32 cellular contexts compared by ENCODE assay signal in genomic region chr12:53564941-53565340, GRCh38. TPM values are rescaled to one million over a fixed set of nuclear protein-coding genes. Genes with fewer than 3 reads are reported as not detected.
DNase-seq lines count a peak whose midpoint lies in the region; ATAC-seq and TF ChIP-seq lines count a peak whose summit lies in the region.
"Had no signal": no experiment of that assay in that cellular context is flagged by ENCODE, and none has a peak within 500 bp of the region (broad histone marks: within the 10 kb centered on the region; RNA-seq: fewer than 3 reads in every experiment).

No MANE protein-coding gene starts in this region.

- TF ChIP-seq CTCF in CD4-positive, alpha-beta T cell (IDR thresholded peaks at IDR 0.05) = no peak
- TF ChIP-seq CTCF in natural killer cell (IDR thresholded peaks at IDR 0.05) = no peak

- no peak for ATAC-seq in CD4-positive, alpha-beta T cell (ENCODE audit: poor library complexity)
- ATAC-seq in left colon (peak; percentile 25), natural killer cell (no peak), HG03097 (IDR thresholded peaks at IDR 0.05; ENCODE audit: low FRiP score, unreplicated experiment) (no peak)
- ATAC-seq: left lung had no signal

- peaks cover 77% of the 10 kb centered on the region for H3K4me1 Mint-ChIP-seq in CD4-positive, alpha-beta T cell (ENCODE audit: low read depth)
- peaks cover 37 to 44% of the 10 kb centered on the region in 2 donors for H3K4me1 Mint-ChIP-seq in natural killer cell

- intact Hi-C loops in CD4-positive, alpha-beta T cell (cut with DNase I, micrococcal nuclease) = loop anchor here in 1 of 2 experiments (2.0 kb wide), 1 partner anchor 62 kb away; the partner anchor contains the start of gene ATF7
- intact Hi-C loops in left colon (cut with DNase I, micrococcal nuclease) (no loop called here), natural killer cell (cut with micrococcal nuclease) (no loop called here)

- H3K27me3 ChIP-seq in CD4-positive, alpha-beta T cell (ENCODE audit: control insufficient read depth, insufficient read depth, low read length) = no peaks in the 10 kb centered on the region
- H3K27me3 ChIP-seq: breast epithelium, left lung, sigmoid colon had no signal

- H3K27ac ChIP-seq in CD4-positive, alpha-beta T cell (ENCODE audit: low read depth, low read length) = no peak overlapping the region
- H3K27ac ChIP-seq: breast epithelium, left lung, sigmoid colon had no signal

- no peaks in the 10 kb centered on the region for H3K9me3 Mint-ChIP-seq in CD4-positive, alpha-beta T cell
- no peaks in the 10 kb centered on the region for H3K9me3 Mint-ChIP-seq in natural killer cell
- H3K9me3 Mint-ChIP-seq: activated naive CD4-positive, alpha-beta T cell treated with anti-CD3 and anti-CD28 coated beads, Interleukin-2, amount 50 U/mL, for 24 hours; type B pancreatic cell had no signal

- no peak for DNase-seq in CD4-positive, alpha-beta T cell
- DNase-seq in NOMO-1 treated with DMSO at 0.1 percent for 48 hours (lab: John Stamatoyannopoulos, UW; ENCODE audit: unreplicated experiment) = peak; percentile 72
- DNase-seq in left colon = no peak
- peak; percentile 60 for DNase-seq in skeletal muscle cell (ENCODE audit: low read depth)
- no peak for DNase-seq in NCI-H510A treated with DMSO at 0.1 percent for 48 hours (lab: John Stamatoyannopoulos, UW)
- no peak for DNase-seq in natural killer cell
- DNase-seq in erythroblast (lab: John Stamatoyannopoulos, UW) = no peak
- DNase-seq: activated CD4-positive, alpha-beta T cell treated with anti-CD3 and anti-CD28 coated beads for 48 hours; amygdala; COR-L47; glutamatergic neuron; left lung; NCI-H1436; NCI-H2081; NCI-H2227 treated with DMSO at 0.1 percent for 48 hours; nucleus accumbens; RPMI8226; sigmoid colon; stimulated activated CD4-positive, alpha-beta T cell treated with anti-CD3 and anti-CD28 coated beads, Interleukin-15, amount 100 ng/mL, for 24 hours; stimulated activated CD4-positive, alpha-beta T cell treated with anti-CD3 and anti-CD28 coated beads, Interleukin-4, amount 100 ng/mL, for 4 hours; T1000 had no signal

- POLR2A ChIA-PET in CD4-positive, alpha-beta T cell (lab: Charles Lee) = no interaction called here

- H3K27me3 Mint-ChIP-seq in CD4-positive, alpha-beta T cell = no peaks in the 10 kb centered on the region
- no peaks in the 10 kb centered on the region for H3K27me3 Mint-ChIP-seq in natural killer cell (ENCODE audit: low read depth in 2 of 2)
- H3K27me3 Mint-ChIP-seq: activated naive CD4-positive, alpha-beta T cell treated with anti-CD3 and anti-CD28 coated beads, Interleukin-2, amount 50 U/mL, for 24 hours; progenitor cell of endocrine pancreas; type B pancreatic cell had no signal

- CTCF ChIA-PET in CD4-positive, alpha-beta T cell (lab: Charles Lee) = interaction anchor here (0.7 to 1.2 kb wide), 2 partner anchors 16 to 662 kb away, joined by 3 read pairs; no protein-coding TSS in a partner anchor

- peak overlapping the region; percentile 2 for H3K27ac Mint-ChIP-seq in CD4-positive, alpha-beta T cell
- no peak overlapping the region for H3K27ac Mint-ChIP-seq in natural killer cell
- H3K27ac Mint-ChIP-seq: activated naive CD4-positive, alpha-beta T cell treated with anti-CD3 and anti-CD28 coated beads, Interleukin-2, amount 50 U/mL, for 24 hours; progenitor cell of endocrine pancreas; type B pancreatic cell had no signal

- TF ChIP-seq POLR2A in erythroblast (IDR thresholded peaks at IDR 0.05; ENCODE audit: low read length) = no peak

- peaks cover 7% of the 10 kb centered on the region for H3K36me3 Mint-ChIP-seq in CD4-positive, alpha-beta T cell (ENCODE audit: low read depth)
- H3K36me3 Mint-ChIP-seq in natural killer cell = no peaks in the 10 kb centered on the region
- H3K36me3 Mint-ChIP-seq: type B pancreatic cell had no signal

- H3K9me3 ChIP-seq in CD4-positive, alpha-beta T cell (ENCODE audit: control insufficient read depth, low read length) = no peaks in the 10 kb centered on the region
- H3K9me3 ChIP-seq: breast epithelium, left lung, sigmoid colon had no signal

- H3K4me3 ChIP-seq in skeletal muscle cell (ENCODE audit: low read depth, low read length) = no peak overlapping the region
- H3K4me3 ChIP-seq: breast epithelium, left lung, sigmoid colon had no signal

- H3K4me3 Mint-ChIP-seq in CD4-positive, alpha-beta T cell = peak overlapping the region; percentile 64
- H3K4me3 Mint-ChIP-seq in natural killer cell = no peak overlapping the region
- H3K4me3 Mint-ChIP-seq: type B pancreatic cell had no signal

RNA-seq across cellular contexts. Expression of gene NPFF, which starts 57.7 kb away (rescaled TPM):
- not detected for total RNA-seq in CD4-positive, alpha-beta T cell
- total RNA-seq in left colon = not detected
- not detected for total RNA-seq in natural killer cell
- total RNA-seq: chondrocyte, HT-29, left lung, MCF 10A, mesenteric fat pad, myocyte, progenitor cell of endocrine pancreas, sigmoid colon, SK-MEL-5 had no signal

Comparison
In these comparisons a context has a peak if more than half of its experiments do, and no peak if none do; other contexts are left out.
1. DNase-seq: peak in NOMO-1 treated with DMSO at 0.1 percent for 48 hours (single experiment) and skeletal muscle cell (single experiment); none in CD4-positive, alpha-beta T cell (0 of 10), left colon (0 of 2), NCI-H510A treated with DMSO at 0.1 percent for 48 hours (single experiment), natural killer cell (single experiment) and erythroblast (0 of 2).